16 cellular contexts compared by ENCODE assay signal in genomic region chr3:9957214-9957613, GRCh38. TPM values are rescaled to one million over a fixed set of nuclear protein-coding genes. Genes with fewer than 3 reads are reported as not detected.
DNase-seq lines count a peak whose midpoint lies in the region; ATAC-seq lines count a peak whose summit lies in the region.
"Had no signal": no experiment of that assay in that cellular context is flagged by ENCODE, and none has a peak within 500 bp of the region (broad histone marks: within the 10 kb centered on the region; RNA-seq: fewer than 3 reads in every experiment).

No MANE protein-coding gene starts in this region.

- no peak overlapping the region for H3K14ac ChIP-seq in mesenchymal stem cell (ENCODE audit: low read length in 2 of 2)

- H3K4me2 ChIP-seq in mesenchymal stem cell (ENCODE audit: low read length, poor library complexity, severe bottlenecking) = no peak overlapping the region

- no peak overlapping the region for H2BK12ac ChIP-seq in mesenchymal stem cell (ENCODE audit: low read length in 2 of 2)

- no peaks in the 10 kb centered on the region for H3K9me3 ChIP-seq in mesenchymal stem cell (ENCODE audit: control insufficient read depth, low read length)
- H3K9me3 ChIP-seq: gastroesophageal sphincter, mucosa of descending colon, SJCRH30, thyroid gland had no signal

- H3K23ac ChIP-seq in mesenchymal stem cell (ENCODE audit: low read length in 2 of 2) = no peak overlapping the region

- no peak overlapping the region for H2BK5ac ChIP-seq in mesenchymal stem cell (ENCODE audit: low read depth, low read length, poor library complexity, severe bottlenecking)

- H3K4me3 ChIP-seq in mesenchymal stem cell (ENCODE audit: insufficient read depth in 1 of 2, low read depth in 1 of 2, low read length in 2 of 2) = no peak overlapping the region
- H3K4me3 ChIP-seq: gastroesophageal sphincter, mucosa of descending colon, SJCRH30, thyroid gland had no signal

- no peak overlapping the region for H3K18ac ChIP-seq in mesenchymal stem cell (ENCODE audit: low read depth in 1 of 2, low read length in 2 of 2)

- no peaks in the 10 kb centered on the region for H3K27me3 ChIP-seq in mesenchymal stem cell (ENCODE audit: control insufficient read depth in 1 of 2, insufficient read depth in 1 of 2, low read length in 2 of 2)
- H3K27me3 ChIP-seq: gastroesophageal sphincter, SJCRH30, thyroid gland had no signal

- peak overlapping the region; percentile 8 for H3K9ac ChIP-seq in mesenchymal stem cell (ENCODE audit: low read length)

- ATAC-seq in HG03175 (IDR thresholded peaks at IDR 0.05; ENCODE audit: unreplicated experiment) (no peak), HG03025 (IDR thresholded peaks at IDR 0.05; ENCODE audit: low FRiP score, unreplicated experiment) (no peak)
- ATAC-seq: gastroesophageal sphincter, mucosa of descending colon had no signal

- no peak overlapping the region for H4K8ac ChIP-seq in mesenchymal stem cell (ENCODE audit: low read length)

- no peak overlapping the region for H2BK120ac ChIP-seq in mesenchymal stem cell (ENCODE audit: low read depth, low read length)

- no peak overlapping the region for H2BK15ac ChIP-seq in mesenchymal stem cell (ENCODE audit: low read depth, poor library complexity, severe bottlenecking)

- H3K4ac ChIP-seq in mesenchymal stem cell (ENCODE audit: low read depth in 1 of 2, low read length in 2 of 2) = no peak overlapping the region

- peak; percentile 11 for DNase-seq in DMS114 treated with DMSO at 0.1 percent for 48 hours (lab: John Stamatoyannopoulos, UW; ENCODE audit: unreplicated experiment)
- DNase-seq in Kasumi-1 (lab: John Stamatoyannopoulos, UW) = peak; percentile 56 to 67
- peak; percentile 29 for DNase-seq in amniotic epithelial cell (ENCODE audit: low read depth)
- no peak for DNase-seq in mesenchymal stem cell
- no peak for DNase-seq in D341Med (ENCODE audit: low spot score)
- no peak for DNase-seq in mesenteric fat pad (ENCODE audit: low spot score)
- DNase-seq: activated B cell treated with CpG ODN at 0.5 μM for 24 hours; activated naive CD8-positive, alpha-beta T cell treated with anti-CD3 and anti-CD28 coated beads, Interleukin-2, amount 10 ng/mL, durations not matched to agents 7 days and 5 days; immature natural killer cell; mucosa of descending colon; NCI-H1436 treated with DMSO at 0.1 percent for 48 hours; thyroid gland had no signal

- peaks cover 8% of the 10 kb centered on the region for H3K4me1 ChIP-seq in mesenchymal stem cell (ENCODE audit: control insufficient read depth, insufficient read depth, low read depth, low read length)

- WGBS in mesenchymal stem cell = 61% methylated on average over 4 of the region's 5 CpGs

- no peak overlapping the region for H3K27ac ChIP-seq in mesenchymal stem cell (ENCODE audit: low read length, poor library complexity, severe bottlenecking)
- H3K27ac ChIP-seq: gastroesophageal sphincter, SJCRH30 had no signal

- no peak overlapping the region for H2AFZ ChIP-seq in mesenchymal stem cell (ENCODE audit: low read depth, low read length)

- H4K91ac ChIP-seq in mesenchymal stem cell (ENCODE audit: low read length) = no peak overlapping the region

- H3K79me1 ChIP-seq in mesenchymal stem cell (replicated peaks; ENCODE audit: low read length, poor library complexity, severe bottlenecking) = no peaks in the 10 kb centered on the region

- no peak overlapping the region for H2AK5ac ChIP-seq in mesenchymal stem cell (ENCODE audit: low read length, severe bottlenecking)

- H3K36me3 ChIP-seq in mesenchymal stem cell (ENCODE audit: control insufficient read depth in 1 of 2, insufficient read depth in 2 of 2, low read depth in 1 of 2, low read length in 2 of 2) = peaks cover 4 to 20% of the 10 kb centered on the region in 2 experiments
- H3K36me3 ChIP-seq: SJCRH30, thyroid gland had no signal

RNA-seq across cellular contexts. Expression of gene PRRT3, which starts 5.0 kb away (rescaled TPM):
- polyA plus RNA-seq in mesenchymal stem cell (2013, experiment 1 of 2) = 2.9 TPM
- 2.9 TPM for polyA plus RNA-seq in mesenchymal stem cell (2013, experiment 2 of 2)
- total RNA-seq in mesenteric fat pad = 1.6 TPM

RNA-seq across cellular contexts. Expression of gene CRELD1, which starts 23.6 kb away (rescaled TPM):
- 13.7 TPM for polyA plus RNA-seq in mesenchymal stem cell (2013, experiment 1 of 2)
- 14.3 TPM for polyA plus RNA-seq in mesenchymal stem cell (2013, experiment 2 of 2)
- 24.8 TPM for total RNA-seq in mesenteric fat pad

RNA-seq across cellular contexts. Expression of gene EMC3, which starts 29.4 kb away (rescaled TPM):
- 66.0 TPM for polyA plus RNA-seq in mesenchymal stem cell (2013, experiment 1 of 2)
- 68.3 TPM for polyA plus RNA-seq in mesenchymal stem cell (2013, experiment 2 of 2)
- 143 TPM for total RNA-seq in mesenteric fat pad

RNA-seq across cellular contexts. Expression of gene IL17RC, which starts 40.3 kb away (rescaled TPM):
- 31.0 TPM for polyA plus RNA-seq in mesenchymal stem cell (2013, experiment 1 of 2)
- 31.2 TPM for polyA plus RNA-seq in mesenchymal stem cell (2013, experiment 2 of 2)
- 28.8 TPM for total RNA-seq in mesenteric fat pad

RNA-seq across cellular contexts. Expression of gene IL17RE, which starts 54.6 kb away (rescaled TPM):
- polyA plus RNA-seq in mesenchymal stem cell (2013, experiment 1 of 2) = 1.0 TPM
- 0.68 TPM for polyA plus RNA-seq in mesenchymal stem cell (2013, experiment 2 of 2)
- total RNA-seq in mesenteric fat pad = 20.2 TPM

Comparison
In these comparisons a context has a peak if more than half of its experiments do, and no peak if none do; other contexts are left out.
1. DNase-seq: peak in DMS114 treated with DMSO at 0.1 percent for 48 hours (single experiment), Kasumi-1 (2 of 2) and amniotic epithelial cell (single experiment); none in mesenchymal stem cell (single experiment), D341Med (single experiment) and mesenteric fat pad (single experiment).